In the genomic region with DNA sequence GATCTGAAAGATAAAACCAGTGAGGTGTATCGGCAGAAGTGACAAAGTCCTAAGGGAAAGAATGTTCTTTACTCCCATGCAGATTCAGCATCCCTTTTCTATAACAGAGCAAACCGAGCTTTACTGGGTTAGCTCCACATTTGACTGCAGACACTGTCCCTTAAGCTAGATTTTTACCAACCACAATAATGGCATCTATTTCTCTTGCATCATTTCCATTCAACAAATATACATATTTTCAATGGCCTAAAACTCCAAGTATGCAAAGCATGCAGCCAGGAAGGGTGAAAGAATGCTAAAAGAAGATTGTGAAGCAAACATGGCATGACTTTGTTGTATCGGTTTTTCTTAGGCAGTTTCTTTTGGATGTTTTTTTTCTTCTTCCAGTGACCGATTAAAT, we compare ENCODE assay signal across 17 cellular contexts.
DNase-seq lines count a peak whose midpoint lies in the region; ATAC-seq and TF ChIP-seq lines count a peak whose summit lies in the region.
"Had no signal": no experiment of that assay in that cellular context is flagged by ENCODE, and none has a peak within 500 bp of the region (broad histone marks: within the 10 kb centered on the region; RNA-seq: fewer than 3 reads in every experiment).

No MANE protein-coding gene starts in this region.

- H3K4me1 ChIP-seq in neural progenitor cell, result no peaks in the 10 kb centered on the region

- H3K27me3 ChIP-seq in neural progenitor cell, result no peaks in the 10 kb centered on the region

- H3K79me2 ChIP-seq in neural progenitor cell (ENCODE audit: low read depth), result no peaks in the 10 kb centered on the region

- no peaks in the 10 kb centered on the region for H3K9me3 Mint-ChIP-seq in neural progenitor cell
- H3K9me3 Mint-ChIP-seq: activated naive CD8-positive, alpha-beta T cell treated with anti-CD3 and anti-CD28 coated beads, Interleukin-2, amount 10 ng/mL, durations not matched to agents 7 days and 5 days; activated T-cell treated with anti-CD3 and anti-CD28 coated beads, Interleukin-2, amount 50 U/mL, for 4 hours; naive B cell had no signal

- no peak overlapping the region for H3K4me3 Mint-ChIP-seq in neural progenitor cell
- H3K4me3 Mint-ChIP-seq: activated naive CD8-positive, alpha-beta T cell treated with anti-CD3 and anti-CD28 coated beads, Interleukin-2, amount 10 ng/mL, durations not matched to agents 7 days and 5 days; activated T-cell treated with anti-CD3 and anti-CD28 coated beads, Interleukin-2, amount 50 U/mL, for 4 hours; B cell; IgD-negative memory B cell; naive B cell had no signal

- H3K27ac ChIP-seq in neural progenitor cell, result no peak overlapping the region

- DNase-seq in AG09309 (ENCODE audit: low read depth) (peak; percentile 10), LHCN-M2 (ENCODE audit: low read depth) (peak; percentile 47), epithelial cell of proximal tubule (ENCODE audit: low read depth) (peak; percentile 15), neural progenitor cell (ENCODE audit: low spot score) (no peak), superior temporal gyrus (ENCODE audit: extremely low spot score) (no peak), T-helper 1 cell (no peak), NCI-H524 (lab: John Stamatoyannopoulos, UW) (no peak)
- DNase-seq: activated CD4-positive, alpha-beta T cell treated with anti-CD3 and anti-CD28 coated beads, Interleukin-2, amount 50 U/mL, for 4 hours; activated naive CD8-positive, alpha-beta T cell treated with anti-CD3 and anti-CD28 coated beads, Interleukin-2, amount 10 ng/mL, durations not matched to agents 7 days and 5 days; activated T-cell treated with anti-CD3 and anti-CD28 coated beads, Interleukin-2, amount 50 U/mL, for 4 hours; DMS153; naive B cell; NCI-H1092 treated with DMSO at 0.1 percent for 48 hours had no signal

- no peak for TF ChIP-seq CTCF in AG09309 (IDR thresholded peaks at IDR 0.05; ENCODE audit: control insufficient read depth, insufficient read depth, low read depth, low read length, missing control alignments)
- TF ChIP-seq CTCF in epithelial cell of proximal tubule (conservative IDR thresholded peaks at IDR 0.05; ENCODE audit: low read depth, low read length), result no peak
- TF ChIP-seq CTCF in neural progenitor cell (IDR thresholded peaks at IDR 0.05), result no peak

- no peak overlapping the region for H3K27ac Mint-ChIP-seq in neural progenitor cell
- H3K27ac Mint-ChIP-seq: activated naive CD8-positive, alpha-beta T cell treated with anti-CD3 and anti-CD28 coated beads, Interleukin-2, amount 10 ng/mL, durations not matched to agents 7 days and 5 days; B cell; IgD-negative memory B cell; naive B cell had no signal

- H3K4me3 ChIP-seq in AG09309 (ENCODE audit: control insufficient read depth, low read depth, low read length) (no peak overlapping the region), epithelial cell of proximal tubule (ENCODE audit: low read depth, low read length) (no peak overlapping the region), neural progenitor cell (no peak overlapping the region)

- no peaks in the 10 kb centered on the region for H3K36me3 Mint-ChIP-seq in neural progenitor cell
- H3K36me3 Mint-ChIP-seq: activated naive CD8-positive, alpha-beta T cell treated with anti-CD3 and anti-CD28 coated beads, Interleukin-2, amount 10 ng/mL, durations not matched to agents 7 days and 5 days; IgD-negative memory B cell; naive B cell had no signal

- no peaks in the 10 kb centered on the region for H3K27me3 Mint-ChIP-seq in neural progenitor cell (ENCODE audit: insufficient read depth, low read depth)
- H3K27me3 Mint-ChIP-seq: B cell, IgD-negative memory B cell had no signal

- no peaks in the 10 kb centered on the region for H3K4me1 Mint-ChIP-seq in neural progenitor cell
- H3K4me1 Mint-ChIP-seq: activated naive CD8-positive, alpha-beta T cell treated with anti-CD3 and anti-CD28 coated beads, Interleukin-2, amount 10 ng/mL, durations not matched to agents 7 days and 5 days; B cell; naive B cell had no signal

- H2AFZ ChIP-seq in neural progenitor cell (replicated peaks), result peak overlapping the region; percentile 63

- no peak for ATAC-seq in HG03196 (IDR thresholded peaks at IDR 0.05; ENCODE audit: unreplicated experiment)
- ATAC-seq: activated T-cell treated with anti-CD3 and anti-CD28 coated beads, Interleukin-2, amount 50 U/mL, for 4 hours; left lobe of liver had no signal

- no peaks in the 10 kb centered on the region for H4K20me1 ChIP-seq in neural progenitor cell (ENCODE audit: low read depth)

- H3K4me2 ChIP-seq in neural progenitor cell, result no peak overlapping the region

- H3K36me3 ChIP-seq in neural progenitor cell, result no peaks in the 10 kb centered on the region

- no peak overlapping the region for H3K9ac ChIP-seq in neural progenitor cell

- H3F3A ChIP-seq in neural progenitor cell (ENCODE audit: low read depth), result no peaks in the 10 kb centered on the region

- no peaks in the 10 kb centered on the region for H3K9me3 ChIP-seq in neural progenitor cell (ENCODE audit: low read depth)

Comparison
In these comparisons a context has a peak if more than half of its experiments do, and no peak if none do; other contexts are left out.
1. DNase-seq: peak in AG09309 (single experiment), LHCN-M2 (single experiment) and epithelial cell of proximal tubule (single experiment); none in neural progenitor cell (single experiment), superior temporal gyrus (single experiment), T-helper 1 cell (0 of 5) and NCI-H524 (0 of 2).